Comparison of ENCODE assay signal across 1 cellular context in the genomic region with DNA sequence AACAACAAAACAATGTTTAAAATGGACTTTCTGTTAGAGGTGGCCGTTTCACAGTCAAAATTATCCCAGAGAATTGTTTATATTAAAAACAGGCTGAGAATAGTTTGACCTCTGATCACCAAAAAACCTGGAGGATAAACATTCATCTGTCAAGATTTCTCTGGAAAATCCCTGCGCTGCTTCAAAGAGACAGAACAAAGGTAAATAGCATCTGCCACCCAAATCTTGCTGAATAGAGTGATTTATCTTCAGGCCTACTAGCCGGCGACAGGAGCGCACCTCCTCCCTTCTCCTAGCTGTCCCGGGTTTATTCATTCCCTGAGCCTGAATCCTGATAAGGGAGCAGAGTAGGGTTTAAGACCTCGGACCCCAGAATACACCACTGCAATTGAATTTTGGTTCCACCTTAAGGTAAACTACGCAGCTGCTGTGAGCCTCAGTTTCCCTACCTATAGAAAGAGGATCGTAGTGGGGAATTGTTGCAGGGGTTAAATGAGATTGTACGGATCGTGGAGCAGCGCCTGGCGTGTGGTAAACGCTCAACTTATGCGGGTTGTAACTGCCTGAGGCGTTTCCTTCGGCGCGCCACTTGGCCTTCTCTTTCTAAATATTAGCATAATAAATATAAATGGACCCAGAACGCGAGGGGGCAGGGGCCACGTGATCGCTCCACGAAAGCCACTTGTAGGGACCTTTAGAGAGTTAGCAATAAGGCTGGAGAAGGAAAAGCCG.
TF ChIP-seq lines count a peak whose summit lies in the region.

No MANE protein-coding gene starts in this region.

TF ChIP-seq in GM12878, 131 proteins besides CTCF, POLR2A, EP300 and RAD21 (continued from another document):
- TF ChIP-seq HDAC6 (IDR thresholded peaks at IDR 0.05; ENCODE audit: unreplicated experiment) = no peak
- TF ChIP-seq NFYA (IDR thresholded peaks at IDR 0.05; ENCODE audit: borderline replicate concordance, low read depth, low read length) = no peak
- TF ChIP-seq ZNF207 (IDR thresholded peaks at IDR 0.05; ENCODE audit: borderline replicate concordance) = no peak
- TF ChIP-seq YY1 (IDR thresholded peaks at IDR 0.05; ENCODE audit: low read depth, low read length) = no peak
- no peak for TF ChIP-seq RBBP5 (conservative IDR thresholded peaks at IDR 0.05)
